ENCODE assay signal across 24 cellular contexts in the genomic region with DNA sequence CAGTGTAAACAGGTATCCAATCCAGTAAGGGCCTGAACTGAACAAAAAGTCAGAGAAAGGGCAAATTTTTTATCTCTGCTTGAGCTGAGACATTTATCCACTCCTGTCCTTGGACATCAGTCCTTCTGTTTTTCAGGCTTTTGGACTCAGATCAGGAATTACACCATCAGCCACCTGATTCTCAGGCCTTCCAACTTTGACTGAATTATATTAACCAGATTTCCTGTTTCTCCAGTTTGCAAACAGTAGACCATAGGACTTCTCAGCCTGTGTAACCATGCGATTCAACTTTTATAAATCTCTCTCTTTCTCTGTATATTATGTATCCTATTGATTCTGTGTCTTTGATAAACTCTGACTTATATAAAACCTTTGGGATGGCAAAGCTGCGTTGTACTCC.
"Had no signal": no experiment of that assay in that cellular context is flagged by ENCODE, and none has a peak within 500 bp of the region (broad histone marks: within the 10 kb centered on the region; RNA-seq: fewer than 3 reads in every experiment).

No MANE protein-coding gene starts in this region.

- H3K36me3 ChIP-seq: neural progenitor cell, ovary, right lobe of liver, sigmoid colon, stomach, thoracic aorta, thyroid gland, tibial nerve, upper lobe of left lung, vagina had no signal

- ATAC-seq: natural killer cell; psoas muscle; right lobe of liver; stimulated activated effector memory CD8-positive, alpha-beta T cell treated with anti-CD3 and anti-CD28 coated beads, Interleukin-12 subunit alpha, Interleukin-12 subunit beta, amount 100 ng/mL, for 72 hours; stimulated activated naive B cell treated with anti-CD40 and anti-IgM and Interleukin-4, amounts not matched to agents 10 μg/mL and 1 μg/mL and 100 μg/mL, for 72 hours had no signal

- DNase-seq: natural killer cell; occipital lobe; ovary; posterior cingulate gyrus; psoas muscle; right lobe of liver; sigmoid colon; small intestine; stimulated activated CD4-positive, alpha-beta T cell treated with anti-CD3 and anti-CD28 coated beads, Interleukin-15, amount 100 ng/mL, for 24 hours; stimulated activated CD4-positive, alpha-beta T cell treated with anti-CD3 and anti-CD28 coated beads, Interleukin-2, amount 100 ng/mL, for 24 hours; stimulated activated CD4-positive, alpha-beta T cell treated with anti-CD3 and anti-CD28 coated beads, Interleukin-2, amount 100 ng/mL, for 48 hours; stimulated activated CD4-positive, alpha-beta T cell treated with anti-CD3 and anti-CD28 coated beads, Interleukin-4, amount 100 ng/mL, for 24 hours; stimulated activated naive B cell treated with anti-CD40 and anti-IgM and Interleukin-4, amounts not matched to agents 10 μg/mL and 1 μg/mL and 100 μg/mL, for 72 hours; stimulated activated naive CD4-positive, alpha-beta T cell treated with Interleukin-2 at 50 U/mL for 16 hours; stomach; thyroid gland; trophoblast cell; upper lobe of left lung had no signal

- H3K27me3 ChIP-seq: neural progenitor cell, ovary, right lobe of liver, sigmoid colon, stomach, thyroid gland, tibial nerve, upper lobe of left lung, vagina had no signal

- H3K4me3 ChIP-seq: neural progenitor cell, ovary, psoas muscle, right lobe of liver, sigmoid colon, stomach, thoracic aorta, thyroid gland, tibial nerve, upper lobe of left lung, vagina had no signal

- H3K27ac ChIP-seq: neural progenitor cell, ovary, parathyroid adenoma, psoas muscle, right lobe of liver, sigmoid colon, stomach, thoracic aorta, thyroid gland, tibial nerve, upper lobe of left lung, vagina had no signal

- H3K9me3 ChIP-seq: ovary, psoas muscle, right lobe of liver, sigmoid colon, thoracic aorta, thyroid gland, tibial nerve, upper lobe of left lung, vagina had no signal

- H3K4me1 ChIP-seq: neural progenitor cell, parathyroid adenoma, psoas muscle, right lobe of liver, sigmoid colon, stomach, thyroid gland, tibial nerve, upper lobe of left lung, vagina had no signal
